In the genomic region with DNA sequence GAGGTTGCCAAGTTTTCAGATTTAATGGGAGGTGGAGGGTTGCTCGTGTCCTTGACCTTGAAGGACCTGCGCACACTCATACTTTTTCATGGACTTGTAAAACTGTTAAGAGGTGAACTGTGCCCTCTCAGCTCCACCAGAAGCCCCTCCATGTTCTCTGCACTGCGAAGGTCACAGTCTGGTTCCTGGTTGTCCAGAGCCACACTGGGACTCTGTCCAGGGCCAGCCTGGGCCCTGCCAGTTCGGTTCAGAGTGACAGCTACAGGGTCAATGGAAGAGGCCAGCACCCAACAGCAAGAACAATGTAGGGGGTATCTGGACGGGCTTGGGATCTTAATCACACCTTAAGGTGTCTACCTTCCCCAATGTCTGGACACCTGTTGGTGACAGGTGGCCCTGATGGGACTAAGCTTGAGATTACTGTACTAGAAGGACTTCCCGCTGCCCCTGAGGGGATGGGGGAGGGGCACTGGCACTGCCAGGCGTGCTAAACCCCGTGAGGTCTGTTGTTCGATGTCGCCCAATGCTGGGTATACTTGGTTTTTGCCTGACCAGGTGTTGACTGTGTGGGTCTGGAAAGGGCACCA, we compare ENCODE assay signal across 9 cellular contexts. TPM values are rescaled to one million over a fixed set of nuclear protein-coding genes. Genes with fewer than 3 reads are reported as not detected.
DNase-seq lines count a peak whose midpoint lies in the region; ATAC-seq, FAIRE-seq and TF ChIP-seq lines count a peak whose summit lies in the region.
"Had no signal": no experiment of that assay in that cellular context is flagged by ENCODE, and none has a peak within 500 bp of the region (broad histone marks: within the 10 kb centered on the region; RNA-seq: fewer than 3 reads in every experiment).

No MANE protein-coding gene starts in this region.

- peaks cover 16% of the 10 kb centered on the region for H3K4me1 ChIP-seq in endothelial cell of umbilical vein (ENCODE audit: control insufficient read depth, extremely low read depth, insufficient read depth, low read length)

- ATAC-seq in natural killer cell treated with Interleukin-12 subunit alpha and Interleukin-12 subunit beta and Interleukin-15 and Interleukin-18, amount 100 ng/mL, for 72 hours, result no peak
- ATAC-seq in GM18909 (IDR thresholded peaks at IDR 0.05; ENCODE audit: poor library complexity, unreplicated experiment) (no peak), esophagus mucosa (no peak)

- no peaks in the 10 kb centered on the region for H3K9me1 ChIP-seq in endothelial cell of umbilical vein (replicated peaks; ENCODE audit: control insufficient read depth, extremely low read depth, insufficient read depth, low read length)

- peaks cover 0 to 2% of the 10 kb centered on the region in 2 experiments for H3K27me3 ChIP-seq in endothelial cell of umbilical vein (ENCODE audit: control insufficient read depth in 2 of 2, insufficient read depth in 2 of 2, low read length in 2 of 2)

- no peaks in the 10 kb centered on the region for H3K27me3 Mint-ChIP-seq in natural killer cell treated with Interleukin-12 subunit alpha and Interleukin-12 subunit beta and Interleukin-15 and Interleukin-18, amount 100 ng/mL, for 72 hours

- TF ChIP-seq CTCF in endothelial cell of umbilical vein (IDR thresholded peaks at IDR 0.05; ENCODE audit: extremely low read depth in 1 of 2, insufficient read depth in 1 of 2, low read depth in 1 of 2, low read length in 2 of 2), result no peak

- H3K4me3 Mint-ChIP-seq in natural killer cell treated with Interleukin-12 subunit alpha and Interleukin-12 subunit beta and Interleukin-15 and Interleukin-18, amount 100 ng/mL, for 72 hours, result peak overlapping the region; percentile 87

- no peaks in the 10 kb centered on the region for H3K79me2 ChIP-seq in endothelial cell of umbilical vein (ENCODE audit: control insufficient read depth, insufficient read depth, low read length)

- FAIRE-seq in endothelial cell of umbilical vein (lab: Jason Lieb, UNC), result no peak

- H3K9me3 ChIP-seq in endothelial cell of umbilical vein (replicated peaks; ENCODE audit: control insufficient read depth, insufficient read depth, low read length), result no peaks in the 10 kb centered on the region

- dilution Hi-C loops in endothelial cell of umbilical vein (cut with MboI; ENCODE audit: extremely low pct_ligation_motif_present, low sequenced_read_pairs), result no loop called here

- no peaks in the 10 kb centered on the region for H4K20me1 ChIP-seq in endothelial cell of umbilical vein (replicated peaks; ENCODE audit: control insufficient read depth, extremely low read depth, insufficient read depth, low read length)

- peak overlapping the region; percentile 66 for H2AFZ ChIP-seq in endothelial cell of umbilical vein (ENCODE audit: low read depth, low read length)

- H3K4me2 ChIP-seq in endothelial cell of umbilical vein (ENCODE audit: insufficient read depth, low read length), result peak overlapping the region; percentile 45

- H3K9me3 Mint-ChIP-seq in natural killer cell treated with Interleukin-12 subunit alpha and Interleukin-12 subunit beta and Interleukin-15 and Interleukin-18, amount 100 ng/mL, for 72 hours, result no peaks in the 10 kb centered on the region

- H3K4me1 Mint-ChIP-seq in natural killer cell treated with Interleukin-12 subunit alpha and Interleukin-12 subunit beta and Interleukin-15 and Interleukin-18, amount 100 ng/mL, for 72 hours (ENCODE audit: low read depth in 2 of 2), result peaks cover 49 to 52% of the 10 kb centered on the region in 2 donors

- H3K36me3 Mint-ChIP-seq in natural killer cell treated with Interleukin-12 subunit alpha and Interleukin-12 subunit beta and Interleukin-15 and Interleukin-18, amount 100 ng/mL, for 72 hours, result no peaks in the 10 kb centered on the region

- peak overlapping the region; percentile 88 to 96 for H3K27ac Mint-ChIP-seq in natural killer cell treated with Interleukin-12 subunit alpha and Interleukin-12 subunit beta and Interleukin-15 and Interleukin-18, amount 100 ng/mL, for 72 hours

- CTCF ChIA-PET in endothelial cell of umbilical vein (lab: Charles Lee), result interaction anchor here (0.7 to 2.4 kb wide), 12 partner anchors 10 to 115 kb away, joined by 3 to 17 read pairs (median 4); no protein-coding TSS in a partner anchor

- TF ChIP-seq POLR2A in endothelial cell of umbilical vein (IDR thresholded peaks at IDR 0.05; ENCODE audit: low read depth, low read length), result no peak

- H3K4me3 ChIP-seq in endothelial cell of umbilical vein (replicated peaks in 1 of 3; ENCODE audit: insufficient read depth in 1 of 3, low read depth in 1 of 3, low read length in 3 of 3), result peak overlapping the region in 1 of 3 experiments; percentile 3

- peak overlapping the region; percentile 45 for H3K27ac ChIP-seq in endothelial cell of umbilical vein (ENCODE audit: insufficient read depth, low read depth, low read length)

- intact Hi-C loops in endothelial cell of umbilical vein (cut with micrococcal nuclease), result loop anchor here (1.0 to 2.0 kb wide), 3 partner anchors 43 to 77 kb away; no protein-coding TSS in a partner anchor

- POLR2A ChIA-PET in endothelial cell of umbilical vein (lab: Charles Lee), result interaction anchor here (0.6 to 1.2 kb wide), 5 partner anchors 43 to 82 kb away, joined by 3 to 5 read pairs (median 3); partner anchors contain the start of gene ATP1B3

- H3K9ac ChIP-seq in endothelial cell of umbilical vein (replicated peaks; ENCODE audit: extremely low read depth, insufficient read depth, low read length), result peak overlapping the region; percentile 36

- no TSS peak for BruUV-seq in endothelial cell of umbilical vein (replicated peaks; lab: Mats Ljungman, UMichigan)

- no peaks in the 10 kb centered on the region for H3K36me3 ChIP-seq in endothelial cell of umbilical vein (ENCODE audit: control insufficient read depth in 2 of 2, extremely low read depth in 1 of 2, insufficient read depth in 2 of 2, low read length in 2 of 2)

- peak; percentile 19 for DNase-seq in stimulated activated CD4-positive, alpha-beta T cell treated with anti-CD3 and anti-CD28 coated beads, Interleukin-15, amount 100 ng/mL, for 24 hours
- DNase-seq in stimulated activated CD4-positive, alpha-beta T cell treated with anti-CD3 and anti-CD28 coated beads, Interleukin-4, amount 100 ng/mL, for 4 hours, result no peak
- no peak for DNase-seq in endothelial cell of umbilical vein (ENCODE audit: low read depth, low spot score)
- no peak for DNase-seq in natural killer cell treated with Interleukin-12 subunit alpha and Interleukin-12 subunit beta and Interleukin-15 and Interleukin-18, amount 100 ng/mL, for 72 hours (ENCODE audit: low spot score)
- DNase-seq in NCI-H1436 (lab: John Stamatoyannopoulos, UW), result no peak
- no peak for DNase-seq in NCI-H2081 (lab: John Stamatoyannopoulos, UW)

TF ChIP-seq in endothelial cell of umbilical vein, 7 proteins besides CTCF, POLR2A, EP300 and RAD21:
- no peak for TF ChIP-seq GATA2 (IDR thresholded peaks at IDR 0.05; ENCODE audit: insufficient read depth, insufficient read length, low read depth, low read length)
- TF ChIP-seq EZH2 (IDR thresholded peaks at IDR 0.05; ENCODE audit: borderline replicate concordance, low read depth, low read length, severe bottlenecking), result no peak
- TF ChIP-seq, protein P1, sequence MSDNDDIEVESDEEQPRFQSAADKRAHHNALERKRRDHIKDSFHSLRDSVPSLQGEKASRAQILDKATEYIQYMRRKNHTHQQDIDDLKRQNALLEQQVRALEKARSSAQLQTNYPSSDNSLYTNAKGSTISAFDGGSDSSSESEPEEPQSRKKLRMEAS (IDR thresholded peaks at IDR 0.05; ENCODE audit: insufficient read depth, insufficient read length), result no peak
- no peak for TF ChIP-seq FOS (IDR thresholded peaks at IDR 0.05; ENCODE audit: borderline replicate concordance, insufficient read depth, low read length)
- TF ChIP-seq POLR2AphosphoS5 (IDR thresholded peaks at IDR 0.05; ENCODE audit: insufficient read depth, low read depth, low read length), result no peak

RNA-seq across cellular contexts. Expression of gene GRK7, which starts 34.7 kb away (rescaled TPM):
- not detected in 2 replicates for total RNA-seq in endothelial cell of umbilical vein
- polyA plus RNA-seq in endothelial cell of umbilical vein, result not detected in 2 replicates
- polyA plus RNA-seq in endothelial cell of umbilical vein (2011; cell fraction: cytosol; rRNA removed), result not detected in 2 replicates
- not detected in 2 replicates for polyA plus RNA-seq in endothelial cell of umbilical vein (2011; cell fraction: nucleus; rRNA removed)
- polyA plus RNA-seq in endothelial cell of umbilical vein (2012), result not detected in 2 replicates
- polyA minus RNA-seq in endothelial cell of umbilical vein, result not detected in 2 replicates
- polyA minus RNA-seq in endothelial cell of umbilical vein (2011; cell fraction: cytosol; rRNA and poly(A)+ RNA removed), result not detected
- polyA minus RNA-seq in endothelial cell of umbilical vein (2011; cell fraction: nucleus; rRNA and poly(A)+ RNA removed), result not detected in 2 replicates
- total RNA-seq in natural killer cell treated with Interleukin-12 subunit alpha and Interleukin-12 subunit beta and Interleukin-15 and Interleukin-18, amount 100 ng/mL, for 72 hours, result under 1 TPM in 1 of 2 donors, not detected in 1; 0.12 TPM
- not detected for total RNA-seq in esophagus mucosa
- total RNA-seq: glomerular endothelial cell had no signal

RNA-seq across cellular contexts. Expression of gene RNF7, which starts 59.8 kb away (rescaled TPM):
- total RNA-seq in endothelial cell of umbilical vein, result 121 and 136 TPM in 2 replicates
- polyA plus RNA-seq in endothelial cell of umbilical vein, result 89.5 and 120 TPM in 2 replicates
- 143 and 148 TPM in 2 replicates for polyA plus RNA-seq in endothelial cell of umbilical vein (2011; cell fraction: cytosol; rRNA removed)
- 34.5 and 41.4 TPM in 2 replicates for polyA plus RNA-seq in endothelial cell of umbilical vein (2011; cell fraction: nucleus; rRNA removed)
- 90.3 and 101 TPM in 2 replicates for polyA plus RNA-seq in endothelial cell of umbilical vein (2012)
- 23.6 and 29.2 TPM in 2 replicates for polyA minus RNA-seq in endothelial cell of umbilical vein
- 18.6 TPM for polyA minus RNA-seq in endothelial cell of umbilical vein (2011; cell fraction: cytosol; rRNA and poly(A)+ RNA removed)
- polyA minus RNA-seq in endothelial cell of umbilical vein (2011; cell fraction: nucleus; rRNA and poly(A)+ RNA removed), result 13.6 and 13.8 TPM in 2 replicates
- 10 to 100 TPM; 66.3 to 82.8 TPM for total RNA-seq in natural killer cell treated with Interleukin-12 subunit alpha and Interleukin-12 subunit beta and Interleukin-15 and Interleukin-18, amount 100 ng/mL, for 72 hours
- total RNA-seq in esophagus mucosa, result 88.6 TPM
